21 cellular contexts compared by ENCODE assay signal in genomic region chr1:5664906-5665875, GRCh38.
"Had no signal": no experiment of that assay in that cellular context is flagged by ENCODE, and none has a peak within 500 bp of the region (broad histone marks: within the 10 kb centered on the region; RNA-seq: fewer than 3 reads in every experiment).

No MANE protein-coding gene starts in this region.

- H3K9me3 Mint-ChIP-seq: activated CD4-positive, alpha-beta T cell treated with anti-CD3 and anti-CD28 coated beads, Interleukin-2, amount 10 ng/mL, durations not matched to agents 24 days and 14 days; activated naive CD4-positive, alpha-beta T cell treated with anti-CD3 and anti-CD28 coated beads, Interleukin-2, amount 50 U/mL, for 24 hours; natural killer cell treated with Interleukin-12 subunit alpha and Interleukin-12 subunit beta and Interleukin-15 and Interleukin-18, amount 100 ng/mL, for 72 hours; T-cell had no signal

- H3K4me1 Mint-ChIP-seq: activated CD4-positive, alpha-beta T cell treated with anti-CD3 and anti-CD28 coated beads, Interleukin-2, amount 10 ng/mL, durations not matched to agents 24 days and 14 days; activated naive CD4-positive, alpha-beta T cell treated with anti-CD3 and anti-CD28 coated beads, Interleukin-2, amount 50 U/mL, for 24 hours had no signal

- ATAC-seq: natural killer cell treated with Interleukin-12 subunit alpha and Interleukin-12 subunit beta and Interleukin-15 and Interleukin-18, amount 100 ng/mL, for 72 hours; right cardiac atrium; stimulated activated naive CD8-positive, alpha-beta T cell treated with anti-CD3 and anti-CD28 coated beads, Interleukin-15, Interleukin-2, amounts not matched to agents 100 U/mL and 50 U/mL, for 24 hours; T-cell had no signal

- H3K9me3 ChIP-seq: esophagus muscularis mucosa, testis, transverse colon had no signal

- H3K4me3 Mint-ChIP-seq: activated CD4-positive, alpha-beta memory T cell treated with anti-CD3 and anti-CD28 coated beads for 36 hours; activated CD4-positive, alpha-beta T cell treated with anti-CD3 and anti-CD28 coated beads, Interleukin-2, amount 10 ng/mL, durations not matched to agents 24 days and 14 days; activated naive CD4-positive, alpha-beta T cell treated with anti-CD3 and anti-CD28 coated beads, Interleukin-2, amount 50 U/mL, for 24 hours; activated T-helper 1 cell treated with anti-CD3 and anti-CD28 coated beads, Interleukin-12 subunit alpha, Interleukin-12 subunit beta, Interleukin-2, Interleukin-4 antibody, amounts not matched to agents 30 ng/mL and 10 ng/mL and 1 ng/mL, durations not matched to agents 14 hours and 24 hours and 36 hours; natural killer cell treated with Interleukin-12 subunit alpha and Interleukin-12 subunit beta and Interleukin-15 and Interleukin-18, amount 100 ng/mL, for 72 hours; T-cell had no signal

- H3K27me3 Mint-ChIP-seq: activated CD4-positive, alpha-beta T cell treated with anti-CD3 and anti-CD28 coated beads, Interleukin-2, amount 10 ng/mL, durations not matched to agents 24 days and 14 days had no signal

- H3K27me3 ChIP-seq: testis, transverse colon had no signal

- DNase-seq: activated CD4-positive, alpha-beta memory T cell treated with anti-CD3 and anti-CD28 coated beads for 36 hours; activated CD4-positive, alpha-beta T cell treated with anti-CD3 and anti-CD28 coated beads, Interleukin-2, amount 10 ng/mL, durations not matched to agents 24 days and 14 days; activated CD4-positive, CD25-positive, alpha-beta regulatory T cell treated with anti-CD3 and anti-CD28 coated beads, Interleukin-2, amount 50 U/mL, for 72 hours; activated CD8-positive, alpha-beta memory T cell treated with anti-CD3 and anti-CD28 coated beads, Interleukin-2, amount 50 U/mL, for 4 hours; activated gamma-delta T cell treated with Interleukin-2 at 50 U/mL for 16 hours; activated T-cell treated with anti-CD3 and anti-CD28 coated beads, Interleukin-2, amount 50 U/mL, for 1 hour; anterior cingulate cortex; cortex of kidney; foreskin melanocyte; mammary epithelial cell; right cardiac atrium; stimulated activated CD4-positive, alpha-beta T cell treated with anti-CD3 and anti-CD28 coated beads, Interleukin-12 subunit alpha, Interleukin-12 subunit beta, amount 100 ng/mL, for 4 hours; stimulated activated CD4-positive, alpha-beta T cell treated with anti-CD3 and anti-CD28 coated beads, Interleukin-4, amount 100 ng/mL, for 1 hour; stimulated activated naive CD8-positive, alpha-beta T cell treated with anti-CD3 and anti-CD28 coated beads, Interleukin-15, Interleukin-2, amounts not matched to agents 100 U/mL and 50 U/mL, for 24 hours; testis; transverse colon had no signal

- H3K36me3 Mint-ChIP-seq: activated naive CD4-positive, alpha-beta T cell treated with anti-CD3 and anti-CD28 coated beads, Interleukin-2, amount 50 U/mL, for 24 hours; natural killer cell treated with Interleukin-12 subunit alpha and Interleukin-12 subunit beta and Interleukin-15 and Interleukin-18, amount 100 ng/mL, for 72 hours; T-cell had no signal

- H3K27ac Mint-ChIP-seq: activated CD4-positive, alpha-beta memory T cell treated with anti-CD3 and anti-CD28 coated beads for 36 hours; activated CD4-positive, alpha-beta T cell treated with anti-CD3 and anti-CD28 coated beads, Interleukin-2, amount 10 ng/mL, durations not matched to agents 24 days and 14 days; activated naive CD4-positive, alpha-beta T cell treated with anti-CD3 and anti-CD28 coated beads, Interleukin-2, amount 50 U/mL, for 24 hours; activated T-helper 1 cell treated with anti-CD3 and anti-CD28 coated beads, Interleukin-12 subunit alpha, Interleukin-12 subunit beta, Interleukin-2, Interleukin-4 antibody, amounts not matched to agents 30 ng/mL and 10 ng/mL and 1 ng/mL, durations not matched to agents 14 hours and 24 hours and 36 hours; natural killer cell treated with Interleukin-12 subunit alpha and Interleukin-12 subunit beta and Interleukin-15 and Interleukin-18, amount 100 ng/mL, for 72 hours; T-cell had no signal

- H3K27ac ChIP-seq: esophagus muscularis mucosa, testis, transverse colon had no signal
